In genomic region chrX:136130931-136131843, GRCh38 we compare ENCODE assay signal across 11 cellular contexts. TPM values are rescaled to one million over a fixed set of nuclear protein-coding genes. Genes with fewer than 3 reads are reported as not detected.
A peak's percentile ranks its signal among the peaks of the same experiment; 100 is the strongest.
DNase-seq lines count a peak whose midpoint lies in the region; ATAC-seq and TF ChIP-seq lines count a peak whose summit lies in the region.
"Had no signal": no experiment of that assay in that cellular context is flagged by ENCODE, and none has a peak within 500 bp of the region (broad histone marks: within the 10 kb centered on the region; RNA-seq: fewer than 3 reads in every experiment).

No MANE protein-coding gene starts in this region.

- H3K27ac Mint-ChIP-seq in activated naive CD4-positive, alpha-beta T cell treated with anti-CD3 and anti-CD28 coated beads, Interleukin-2, amount 50 U/mL, for 72 hours = peak overlapping the region; percentile 14 to 77

- H3K4me3 ChIP-seq in MG63 (no peak overlapping the region), left lung (no peak overlapping the region)
- H3K4me3 ChIP-seq: hepatocyte, tibial nerve had no signal

- no peaks in the 10 kb centered on the region for H3K27me3 ChIP-seq in MG63
- peaks cover 0 to 2% of the 10 kb centered on the region in 2 donors for H3K27me3 ChIP-seq in left lung
- H3K27me3 ChIP-seq: hepatocyte, tibial nerve had no signal

- DNase-seq in EH (ENCODE audit: low read depth) = peak; percentile 84
- peak; percentile 38 for DNase-seq in MG63
- peak in 1 of 2 donors; percentile 4 for DNase-seq in activated naive CD4-positive, alpha-beta T cell treated with anti-CD3 and anti-CD28 coated beads, Interleukin-2, amount 50 U/mL, for 72 hours (ENCODE audit: low spot score in 2 of 2)
- no peak for DNase-seq in left lung
- no peak for DNase-seq in NCI-H2029 (lab: John Stamatoyannopoulos, UW)
- no peak for DNase-seq in NCI-H1048 (lab: John Stamatoyannopoulos, UW)
- DNase-seq in NCI-H1436 (lab: John Stamatoyannopoulos, UW) = no peak
- DNase-seq: NCI-H524 had no signal

- TF ChIP-seq CTCF in left lung (IDR thresholded peaks at IDR 0.05) = no peak

- H3K9me3 Mint-ChIP-seq in activated naive CD4-positive, alpha-beta T cell treated with anti-CD3 and anti-CD28 coated beads, Interleukin-2, amount 50 U/mL, for 72 hours = no peaks in the 10 kb centered on the region

- H3K36me3 ChIP-seq in MG63 (no peaks in the 10 kb centered on the region), left lung (no peaks in the 10 kb centered on the region)
- H3K36me3 ChIP-seq: tibial nerve had no signal

- no peaks in the 10 kb centered on the region for H3K36me3 Mint-ChIP-seq in activated naive CD4-positive, alpha-beta T cell treated with anti-CD3 and anti-CD28 coated beads, Interleukin-2, amount 50 U/mL, for 72 hours

- intact Hi-C loops in left lung (cut with DNase I) = no loop called here

- ATAC-seq in activated naive CD4-positive, alpha-beta T cell treated with anti-CD3 and anti-CD28 coated beads, Interleukin-2, amount 50 U/mL, for 72 hours = peak; percentile 86 to 89
- ATAC-seq in left lung = peak; percentile 47
- no peak for ATAC-seq in GM19467 (IDR thresholded peaks at IDR 0.05; ENCODE audit: unreplicated experiment)

- no peak overlapping the region for H3K27ac ChIP-seq in left lung
- H3K27ac ChIP-seq: hepatocyte, tibial nerve had no signal

- H3K4me1 ChIP-seq in left lung = no peaks in the 10 kb centered on the region

- H3K9me3 ChIP-seq in MG63 (peaks cover 3% of the 10 kb centered on the region; the same call in 1 of the 2 replicates), left lung (no peaks in the 10 kb centered on the region)
- H3K9me3 ChIP-seq: tibial nerve had no signal

RNA-seq across cellular contexts. Expression of gene FHL1, which starts 16.1 kb away (rescaled TPM):
- 149 and 156 TPM in 2 replicates for total RNA-seq in MG63 (2014; rRNA removed; shearing (Covaris generic); ENCODE audit: low replicate concordance)
- total RNA-seq in activated naive CD4-positive, alpha-beta T cell treated with anti-CD3 and anti-CD28 coated beads, Interleukin-2, amount 50 U/mL, for 72 hours = 10 to 100 TPM in 1 of 2 donors, 1 to 10 TPM in 1; 6.9 to 22.9 TPM
- total RNA-seq in left lung = 100 to 1,000 TPM; 118 to 150 TPM

Comparison
In these comparisons a context has a peak if more than half of its experiments do, and no peak if none do; other contexts are left out.
1. DNase-seq: peak in EH (single experiment) and MG63 (single experiment); none in left lung (0 of 2), NCI-H2029 (single experiment), NCI-H1048 (single experiment) and NCI-H1436 (single experiment).